ENCODE assay signal across 9 cellular contexts in the genomic region with DNA sequence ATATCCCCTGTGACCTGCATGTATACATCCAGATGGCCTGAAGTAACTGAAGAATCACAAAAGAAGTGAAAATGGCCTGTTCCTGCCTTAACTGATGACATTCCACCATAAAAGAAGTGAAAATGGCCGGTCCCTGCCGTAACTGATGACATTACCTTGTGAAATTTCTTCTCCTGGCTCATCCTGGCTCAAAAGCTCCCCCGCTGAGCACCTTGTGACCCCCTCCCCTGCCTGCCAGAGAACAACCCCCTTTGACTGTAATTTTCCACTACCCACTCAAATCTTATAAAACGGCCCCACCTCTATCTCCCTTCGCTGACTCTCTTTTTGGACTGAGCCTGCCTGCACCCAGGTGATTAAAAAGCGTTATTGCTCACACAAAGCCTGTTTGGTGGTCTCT. TPM values are rescaled to one million over a fixed set of nuclear protein-coding genes. Genes with fewer than 3 reads are reported as not detected.
"Had no signal": no experiment of that assay in that cellular context is flagged by ENCODE, and none has a peak within 500 bp of the region (broad histone marks: within the 10 kb centered on the region; RNA-seq: fewer than 3 reads in every experiment).

No MANE protein-coding gene starts in this region.

RNA-seq across cellular contexts. Expression of gene TMEM229A, which starts 24.6 kb away (rescaled TPM):
- total RNA-seq: activated CD4-positive, alpha-beta memory T cell treated with anti-CD3 and anti-CD28 coated beads, Interleukin-2, amount 10 ng/mL, durations not matched to agents 7 days and 5 days; activated CD4-positive, alpha-beta T cell treated with anti-CD3 and anti-CD28 coated beads for 36 hours; activated CD4-positive, alpha-beta T cell treated with anti-CD3 and anti-CD28 coated beads, Interleukin-2, amount 10 ng/mL, durations not matched to agents 7 days and 5 days; activated CD8-positive, alpha-beta memory T cell treated with anti-CD3 and anti-CD28 coated beads, Interleukin-2, amount 10 ng/mL, durations not matched to agents 7 days and 5 days; activated CD8-positive, alpha-beta T cell treated with anti-CD3 and anti-CD28 coated beads, Interleukin-2, amount 10 ng/mL, durations not matched to agents 7 days and 5 days; activated naive CD8-positive, alpha-beta T cell treated with anti-CD3 and anti-CD28 coated beads, Interleukin-2, amount 10 ng/mL, durations not matched to agents 7 days and 5 days; activated T-helper 2 cell treated with anti-CD3 and anti-CD28 coated beads, Interferon-gamma antibody, Interleukin-2, Interleukin-4, amounts not matched to agents 10 μg/mL and 5 μg/mL and 100 μg/mL, durations not matched to agents 14 hours and 24 hours and 36 hours; ascending aorta; bronchial epithelial cell had no signal
